ENCODE assay signal across 12 cellular contexts in the genomic region with DNA sequence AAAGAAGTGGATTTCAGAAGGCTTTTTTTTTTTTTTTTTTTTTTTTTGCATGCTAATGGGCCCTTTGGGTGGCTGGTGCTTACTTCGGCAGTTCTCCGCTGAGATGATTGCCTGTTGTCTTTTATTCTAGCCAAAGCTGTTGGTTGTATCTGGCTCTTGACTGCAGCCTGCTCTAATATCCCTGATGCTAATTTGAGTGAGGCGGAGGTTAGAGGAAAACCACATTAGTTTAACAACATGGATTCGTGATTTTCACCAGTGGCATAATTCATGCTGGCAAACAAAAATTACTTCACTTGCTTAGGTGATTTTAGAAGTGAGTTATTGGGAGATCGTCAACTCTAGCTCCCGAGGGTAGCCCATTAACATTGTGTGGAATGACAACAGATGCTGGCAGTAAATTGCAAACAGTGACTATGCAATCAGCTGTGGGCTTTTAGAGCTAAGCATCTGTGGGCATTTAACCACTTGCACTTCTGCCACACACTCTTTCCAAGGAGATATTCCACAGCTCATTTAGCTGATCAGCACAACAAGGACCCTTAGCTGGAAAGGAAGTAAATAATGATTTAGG.
DNase-seq lines count a peak whose midpoint lies in the region; ATAC-seq lines count a peak whose summit lies in the region.
"Had no signal": no experiment of that assay in that cellular context is flagged by ENCODE, and none has a peak within 500 bp of the region (broad histone marks: within the 10 kb centered on the region; RNA-seq: fewer than 3 reads in every experiment).

No MANE protein-coding gene starts in this region.

- no peak overlapping the region for H3K9ac ChIP-seq in iPS-18a (ENCODE audit: low read length)

- peaks cover 24% of the 10 kb centered on the region for H3K4me1 ChIP-seq in iPS-18a (ENCODE audit: control insufficient read depth, low read depth, low read length)

- no peaks in the 10 kb centered on the region for H3K36me3 ChIP-seq in iPS-18a (ENCODE audit: control insufficient read depth, low read depth, low read length)

- ATAC-seq in GM21529 (IDR thresholded peaks at IDR 0.05; ENCODE audit: unreplicated experiment), result no peak
- ATAC-seq: SK-N-SH treated with all-trans-retinoic acid at 6 μM for 48 hours had no signal

- peak; percentile 9 for DNase-seq in Ammon's horn (ENCODE audit: low spot score)
- DNase-seq in NCI-H1105 (lab: John Stamatoyannopoulos, UW), result peak; percentile 23
- DNase-seq in NCI-H446 treated with DMSO at 0.1 percent for 48 hours (lab: John Stamatoyannopoulos, UW), result peak; percentile 3
- no peak for DNase-seq in effector CD4-positive, alpha-beta T cell
- no peak for DNase-seq in NCI-H510A treated with DMSO at 0.1 percent for 48 hours (lab: John Stamatoyannopoulos, UW)
- DNase-seq in A172 (ENCODE audit: low spot score), result no peak
- DNase-seq: activated CD4-positive, alpha-beta T cell treated with anti-CD3 and anti-CD28 coated beads, Interleukin-2, amount 50 U/mL, for 1 hour; activated T-cell treated with anti-CD3 and anti-CD28 coated beads for 4 hours; naive B cell had no signal

- no peaks in the 10 kb centered on the region for H3K27me3 ChIP-seq in iPS-18a (ENCODE audit: control insufficient read depth, insufficient read depth, low read length)

- H3K9me3 ChIP-seq in iPS-18a (ENCODE audit: control insufficient read depth, low read depth, low read length), result no peaks in the 10 kb centered on the region

- H3K27ac ChIP-seq in iPS-18a (ENCODE audit: low read length), result no peak overlapping the region

- H3K4me3 ChIP-seq in iPS-18a (ENCODE audit: low read length), result peak overlapping the region; percentile 11

Comparison
In these comparisons a context has a peak if more than half of its experiments do, and no peak if none do; other contexts are left out.
1. DNase-seq: peak in Ammon's horn (single experiment), NCI-H1105 (single experiment) and NCI-H446 treated with DMSO at 0.1 percent for 48 hours (single experiment); none in effector CD4-positive, alpha-beta T cell (single experiment), NCI-H510A treated with DMSO at 0.1 percent for 48 hours (single experiment) and A172 (single experiment).